ENCODE assay signal across 29 cellular contexts in genomic region chr2:135909976-135910375, GRCh38. TPM values are rescaled to one million over a fixed set of nuclear protein-coding genes. Genes with fewer than 3 reads are reported as not detected.
DNase-seq lines count a peak whose midpoint lies in the region; ATAC-seq, FAIRE-seq and TF ChIP-seq lines count a peak whose summit lies in the region.
"Had no signal": no experiment of that assay in that cellular context is flagged by ENCODE, and none has a peak within 500 bp of the region (broad histone marks: within the 10 kb centered on the region; RNA-seq: fewer than 3 reads in every experiment).

No MANE protein-coding gene starts in this region.

- no peak for TF ChIP-seq CTCF in HFFc6 (IDR thresholded peaks at IDR 0.05)
- TF ChIP-seq CTCF in cardiac fibroblast (IDR thresholded peaks at IDR 0.05; ENCODE audit: low read depth, low read length) = no peak
- TF ChIP-seq CTCF in fibroblast of villous mesenchyme (IDR thresholded peaks at IDR 0.05; ENCODE audit: insufficient read depth, low read depth, low read length) = no peak

- H3K4me3 ChIP-seq in cardiac fibroblast (replicated peaks in 1 of 2; ENCODE audit: low read depth in 2 of 2, low read length in 2 of 2) = no peak overlapping the region
- no peak overlapping the region for H3K4me3 ChIP-seq in fibroblast of villous mesenchyme (ENCODE audit: low read depth, low read length)
- no peak overlapping the region for H3K4me3 ChIP-seq in SJCRH30
- H3K4me3 ChIP-seq: GM12878, mucosa of descending colon, ovary, right atrium auricular region, spleen had no signal

- H3K9me3 ChIP-seq in SJCRH30 (replicated peaks) = no peaks in the 10 kb centered on the region
- H3K9me3 ChIP-seq: mucosa of descending colon, ovary, right atrium auricular region, spleen had no signal

- CTCF ChIA-PET in activated CD4-positive, alpha-beta memory T cell treated with anti-CD3 and anti-CD28 coated beads for 36 hours (lab: Charles Lee) = no interaction called here
- CTCF ChIA-PET in activated CD4-positive, alpha-beta memory T cell treated with anti-CD3 and anti-CD28 coated beads, Interleukin-2, amount 10 ng/mL, durations not matched to agents 7 days and 5 days (lab: Charles Lee) = interaction anchor here (2.0 kb wide), 1 partner anchor 474 kb away, joined by 8 read pairs; no protein-coding TSS in a partner anchor

- peaks cover 7% of the 10 kb centered on the region for H3K4me1 Mint-ChIP-seq in activated CD4-positive, alpha-beta memory T cell treated with anti-CD3 and anti-CD28 coated beads for 36 hours (ENCODE audit: low read depth)
- H3K4me1 Mint-ChIP-seq in activated CD4-positive, alpha-beta memory T cell treated with anti-CD3 and anti-CD28 coated beads, Interleukin-2, amount 10 ng/mL, durations not matched to agents 7 days and 5 days = peaks cover 6% of the 10 kb centered on the region
- H3K4me1 Mint-ChIP-seq in HFFc6 (ENCODE audit: low read depth) = peaks cover 17% of the 10 kb centered on the region
- H3K4me1 Mint-ChIP-seq: nephron; stimulated activated naive B cell treated with anti-CD40 and anti-IgM and Interleukin-4, amounts not matched to agents 10 μg/mL and 1 μg/mL and 100 μg/mL, for 72 hours; WTC11 had no signal

- DNase-seq in activated CD4-positive, alpha-beta memory T cell treated with anti-CD3 and anti-CD28 coated beads for 36 hours = no peak
- no peak for DNase-seq in activated CD4-positive, alpha-beta memory T cell treated with anti-CD3 and anti-CD28 coated beads, Interleukin-2, amount 10 ng/mL, durations not matched to agents 7 days and 5 days
- peak; percentile 39 for DNase-seq in HFFc6
- peak; percentile 5 to 68 for DNase-seq in cardiac fibroblast (ENCODE audit: low read depth in 2 of 2)
- DNase-seq in fibroblast of villous mesenchyme (ENCODE audit: low read depth) = peak; percentile 1
- no peak for DNase-seq in SJCRH30
- DNase-seq in frontal cortex (ENCODE audit: low spot score in 2 of 2) = no peak
- DNase-seq: 8988T; activated CD4-positive, alpha-beta T cell treated with anti-CD3 and anti-CD28 coated beads, Interleukin-2, amount 50 U/mL, for 48 hours; activated T-cell treated with anti-CD3 and anti-CD28 coated beads for 4 hours; effector memory CD4-positive, alpha-beta T cell; H7; mucosa of descending colon; NCI-H1105 treated with DMSO at 0.1 percent for 48 hours; NCI-H2081 treated with DMSO at 0.1 percent for 48 hours; NCI-H774; ovary; spleen; stimulated activated CD4-positive, alpha-beta T cell treated with anti-CD3 and anti-CD28 coated beads, Interleukin-2, amount 100 ng/mL, for 48 hours; stimulated activated naive B cell treated with anti-CD40 and anti-IgM and Interleukin-4, amounts not matched to agents 10 μg/mL and 1 μg/mL and 100 μg/mL, for 72 hours had no signal

- intact Hi-C loops in activated CD4-positive, alpha-beta memory T cell treated with anti-CD3 and anti-CD28 coated beads for 36 hours (cut with micrococcal nuclease) = loop anchor here (5.0 kb wide), 1 partner anchor 222 kb away; no protein-coding TSS in a partner anchor

- no peak overlapping the region for H3K27ac ChIP-seq in SJCRH30
- H3K27ac ChIP-seq: HL-60, ovary, right atrium auricular region, RWPE1, spleen had no signal

- H3K36me3 Mint-ChIP-seq in activated CD4-positive, alpha-beta memory T cell treated with anti-CD3 and anti-CD28 coated beads for 36 hours = peaks cover 39% of the 10 kb centered on the region
- peaks cover 56% of the 10 kb centered on the region for H3K36me3 Mint-ChIP-seq in activated CD4-positive, alpha-beta memory T cell treated with anti-CD3 and anti-CD28 coated beads, Interleukin-2, amount 10 ng/mL, durations not matched to agents 7 days and 5 days (ENCODE audit: low read depth)
- H3K36me3 Mint-ChIP-seq in HFFc6 (ENCODE audit: low read depth) = peaks cover 25% of the 10 kb centered on the region

- H3K9me3 Mint-ChIP-seq in activated CD4-positive, alpha-beta memory T cell treated with anti-CD3 and anti-CD28 coated beads for 36 hours = no peaks in the 10 kb centered on the region
- no peaks in the 10 kb centered on the region for H3K9me3 Mint-ChIP-seq in activated CD4-positive, alpha-beta memory T cell treated with anti-CD3 and anti-CD28 coated beads, Interleukin-2, amount 10 ng/mL, durations not matched to agents 7 days and 5 days
- no peaks in the 10 kb centered on the region for H3K9me3 Mint-ChIP-seq in HFFc6
- H3K9me3 Mint-ChIP-seq: nephron; stimulated activated naive B cell treated with anti-CD40 and anti-IgM and Interleukin-4, amounts not matched to agents 10 μg/mL and 1 μg/mL and 100 μg/mL, for 72 hours had no signal

- H3K27me3 Mint-ChIP-seq in activated CD4-positive, alpha-beta memory T cell treated with anti-CD3 and anti-CD28 coated beads for 36 hours = no peaks in the 10 kb centered on the region
- no peaks in the 10 kb centered on the region for H3K27me3 Mint-ChIP-seq in activated CD4-positive, alpha-beta memory T cell treated with anti-CD3 and anti-CD28 coated beads, Interleukin-2, amount 10 ng/mL, durations not matched to agents 7 days and 5 days
- no peaks in the 10 kb centered on the region for H3K27me3 Mint-ChIP-seq in HFFc6 (ENCODE audit: insufficient read depth)
- H3K27me3 Mint-ChIP-seq: activated naive CD8-positive, alpha-beta T cell; stimulated activated naive B cell treated with anti-CD40 and anti-IgM and Interleukin-4, amounts not matched to agents 10 μg/mL and 1 μg/mL and 100 μg/mL, for 72 hours had no signal

- peaks cover 73% of the 10 kb centered on the region for H3K36me3 ChIP-seq in SJCRH30
- H3K36me3 ChIP-seq: ovary had no signal

- no peak for ATAC-seq in HG02588 (IDR thresholded peaks at IDR 0.05; ENCODE audit: unreplicated experiment)
- ATAC-seq: GM12878; mucosa of descending colon; stimulated activated naive B cell treated with anti-CD40 and anti-IgM and Interleukin-4, amounts not matched to agents 10 μg/mL and 1 μg/mL and 100 μg/mL, for 72 hours; WTC11 had no signal

- no peak for FAIRE-seq in frontal cortex (lab: Jason Lieb, UNC)
- FAIRE-seq: GM12878, keratinocyte had no signal

- H3K4me1 ChIP-seq in SJCRH30 = peaks cover 12% of the 10 kb centered on the region
- H3K4me1 ChIP-seq: right atrium auricular region had no signal

- no peaks in the 10 kb centered on the region for H3K27me3 ChIP-seq in SJCRH30
- H3K27me3 ChIP-seq: ovary, right atrium auricular region, spleen had no signal

- H3K4me3 Mint-ChIP-seq in activated CD4-positive, alpha-beta memory T cell treated with anti-CD3 and anti-CD28 coated beads for 36 hours = no peak overlapping the region
- no peak overlapping the region for H3K4me3 Mint-ChIP-seq in activated CD4-positive, alpha-beta memory T cell treated with anti-CD3 and anti-CD28 coated beads, Interleukin-2, amount 10 ng/mL, durations not matched to agents 7 days and 5 days
- H3K4me3 Mint-ChIP-seq in HFFc6 = no peak overlapping the region
- H3K4me3 Mint-ChIP-seq: activated naive CD8-positive, alpha-beta T cell; nephron; stimulated activated naive B cell treated with anti-CD40 and anti-IgM and Interleukin-4, amounts not matched to agents 10 μg/mL and 1 μg/mL and 100 μg/mL, for 72 hours; WTC11 had no signal

- H3K27ac Mint-ChIP-seq in activated CD4-positive, alpha-beta memory T cell treated with anti-CD3 and anti-CD28 coated beads for 36 hours = peak overlapping the region; percentile 34
- H3K27ac Mint-ChIP-seq in activated CD4-positive, alpha-beta memory T cell treated with anti-CD3 and anti-CD28 coated beads, Interleukin-2, amount 10 ng/mL, durations not matched to agents 7 days and 5 days = no peak overlapping the region
- H3K27ac Mint-ChIP-seq in HFFc6 = peak overlapping the region; percentile 68
- H3K27ac Mint-ChIP-seq: activated naive CD8-positive, alpha-beta T cell; nephron; stimulated activated naive B cell treated with anti-CD40 and anti-IgM and Interleukin-4, amounts not matched to agents 10 μg/mL and 1 μg/mL and 100 μg/mL, for 72 hours; WTC11 had no signal

- POLR2A ChIA-PET in activated CD4-positive, alpha-beta memory T cell treated with anti-CD3 and anti-CD28 coated beads for 36 hours (lab: Charles Lee) = no interaction called here
- POLR2A ChIA-PET in activated CD4-positive, alpha-beta memory T cell treated with anti-CD3 and anti-CD28 coated beads, Interleukin-2, amount 10 ng/mL, durations not matched to agents 7 days and 5 days (lab: Charles Lee) = interaction anchor here (1.5 kb wide), 1 partner anchor 472 kb away, joined by 4 read pairs; no protein-coding TSS in a partner anchor

RNA-seq across cellular contexts. Expression of gene MCM6, which starts 33.7 kb away (rescaled TPM):
- total RNA-seq in activated CD4-positive, alpha-beta memory T cell treated with anti-CD3 and anti-CD28 coated beads for 36 hours = 100 to 1,000 TPM; 280 to 284 TPM
- total RNA-seq in activated CD4-positive, alpha-beta memory T cell treated with anti-CD3 and anti-CD28 coated beads, Interleukin-2, amount 10 ng/mL, durations not matched to agents 7 days and 5 days = 100 to 1,000 TPM; 128 to 130 TPM
- total RNA-seq in HFFc6 (2021; fragmentation: NEBNext Ultra II Directional; extraction: Animal tissue kit (Norgen Biotek cat#: 25700)) = 10 to 100 TPM; 22.5 to 36.0 (median 33.2) TPM
- total RNA-seq in fibroblast of villous mesenchyme (12.6 and 13.8 TPM in 2 replicates), frontal cortex (20.8 TPM)
- 102 and 110 TPM in 2 replicates for total RNA-seq in SJCRH30 (2014; rRNA removed; shearing (Covaris generic))

Comparison
In these comparisons a context has a peak if more than half of its experiments do, and no peak if none do; other contexts are left out.
1. DNase-seq: peak in HFFc6 (single experiment), cardiac fibroblast (2 of 2) and fibroblast of villous mesenchyme (single experiment); none in activated CD4-positive, alpha-beta memory T cell treated with anti-CD3 and anti-CD28 coated beads for 36 hours (single experiment), activated CD4-positive, alpha-beta memory T cell treated with anti-CD3 and anti-CD28 coated beads, Interleukin-2, amount 10 ng/mL, durations not matched to agents 7 days and 5 days (single experiment), SJCRH30 (0 of 2) and frontal cortex (0 of 2).